12 cellular contexts compared by ENCODE assay signal in the genomic region with DNA sequence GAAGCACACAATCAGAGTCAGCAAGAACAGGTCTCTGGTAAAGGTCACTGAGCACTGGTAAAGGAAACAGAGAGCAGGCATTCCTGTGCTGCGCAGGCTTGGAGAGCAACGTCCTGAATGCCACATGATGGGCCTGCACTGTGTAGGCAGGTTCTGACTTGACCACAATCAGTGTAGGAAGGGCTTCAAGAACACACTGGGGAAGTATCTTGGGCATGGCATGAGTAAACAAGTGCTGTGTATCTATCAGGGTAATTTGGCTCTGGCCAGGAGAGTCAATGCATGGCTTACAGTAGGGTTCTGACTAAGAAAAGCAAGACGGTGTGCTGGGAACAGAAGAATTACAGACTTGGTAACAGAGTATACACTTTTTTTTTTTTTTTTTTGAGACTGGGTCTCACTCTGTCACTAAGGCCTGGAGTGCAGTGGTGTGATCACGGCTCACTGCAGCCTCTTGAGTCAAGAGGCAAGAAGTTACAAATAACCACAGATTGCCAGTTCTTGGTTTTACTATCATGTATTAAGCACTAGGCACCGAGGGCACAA. TPM values are rescaled to one million over a fixed set of nuclear protein-coding genes. Genes with fewer than 3 reads are reported as not detected.
DNase-seq lines count a peak whose midpoint lies in the region; ATAC-seq, FAIRE-seq and TF ChIP-seq lines count a peak whose summit lies in the region.
"Had no signal": no experiment of that assay in that cellular context is flagged by ENCODE, and none has a peak within 500 bp of the region (broad histone marks: within the 10 kb centered on the region; RNA-seq: fewer than 3 reads in every experiment).

No MANE protein-coding gene starts in this region.

- H3K9me3 Mint-ChIP-seq in activated naive CD8-positive, alpha-beta T cell (ENCODE audit: low read depth): no peaks in the 10 kb centered on the region

- in situ Hi-C loops in HepG2 (cut with HindIII; ENCODE audit: extremely low pct_ligation_motif_present, low pct_unique_long_range_greater_than_20kb): no loop called here

- H3K4me2 ChIP-seq in HepG2 (ENCODE audit: low read depth, low read length): no peak overlapping the region

- intact Hi-C loops in HepG2 (cut with micrococcal nuclease; ENCODE audit: unreplicated experiment): no loop called here
- intact Hi-C loops in lower lobe of right lung (cut with DNase I): no loop called here

- TF ChIP-seq POLR2A in HepG2 (IDR thresholded peaks at IDR 0.05; ENCODE audit: insufficient read depth in 1 of 2, low read depth in 2 of 2, low read length in 2 of 2): no peak

- H3K4me3 ChIP-seq in liver (ENCODE audit: low read depth in 1 of 3, low read length in 3 of 3) (no peak overlapping the region), HepG2 (replicated peaks in 1 of 3; ENCODE audit: insufficient read depth in 1 of 3, low read depth in 2 of 3, low read length in 3 of 3) (no peak overlapping the region), lower lobe of right lung (no peak overlapping the region), urinary bladder (ENCODE audit: low read depth, low read length) (no peak overlapping the region), MG63 (no peak overlapping the region)

- no peak for TF ChIP-seq EP300 in HepG2 (IDR thresholded peaks at IDR 0.05; ENCODE audit: low read depth in 2 of 2, low read length in 2 of 2)
- TF ChIP-seq EP300 in HepG2 (CRISPR knock-in tag; IDR thresholded peaks at IDR 0.05; ENCODE audit: borderline replicate concordance): no peak

- H3K36me3 Mint-ChIP-seq in activated naive CD8-positive, alpha-beta T cell: peaks cover 12% of the 10 kb centered on the region

- peak overlapping the region; percentile 98 for H3K27ac Mint-ChIP-seq in activated naive CD8-positive, alpha-beta T cell
- H3K27ac Mint-ChIP-seq: progenitor cell of endocrine pancreas had no signal

- CTCF ChIA-PET in HepG2 (lab: Yijun Ruan, JAX; ENCODE audit: low intra/inter-chr PET ratio, low total read pairs): no interaction called here

- no peaks in the 10 kb centered on the region for H4K20me1 ChIP-seq in HepG2 (ENCODE audit: insufficient read depth, low read length)

- peak overlapping the region; percentile 15 to 19 for H3K27ac ChIP-seq in liver (ENCODE audit: low read depth in 1 of 2, low read length in 2 of 2)
- no peak overlapping the region for H3K27ac ChIP-seq in HepG2 (ENCODE audit: extremely low read length, insufficient read depth, low read length)
- peak overlapping the region; percentile 38 for H3K27ac ChIP-seq in lower lobe of right lung
- peak overlapping the region; percentile 33 for H3K27ac ChIP-seq in urinary bladder (ENCODE audit: low read depth)
- H3K27ac ChIP-seq: C4-2B had no signal

- no peaks in the 10 kb centered on the region for H3K79me2 ChIP-seq in HepG2 (ENCODE audit: insufficient read depth, low read length)

- WGBS in liver: 72% methylated on average over 5 of the region's 5 CpGs
- 96% methylated on average over 5 of the region's 5 CpGs for WGBS in HepG2 (ENCODE audit: low lambda C conversion rate)
- 80% methylated on average over 5 of the region's 5 CpGs for WGBS in urinary bladder

- H3K4me1 Mint-ChIP-seq in activated naive CD8-positive, alpha-beta T cell (ENCODE audit: low read depth): peaks cover 97% of the 10 kb centered on the region

- DNase-seq in HepG2 (ENCODE audit: low spot score) (no peak), lower lobe of right lung (peak; percentile 59), AML-193 (lab: John Stamatoyannopoulos, UW) (no peak), MG63 (no peak)

- no peaks in the 10 kb centered on the region for H3K27me3 ChIP-seq in liver (ENCODE audit: control insufficient read depth in 4 of 4, insufficient read depth in 4 of 4, low read length in 3 of 4)
- H3K27me3 ChIP-seq in HepG2 (ENCODE audit: control insufficient read depth in 1 of 2, insufficient read depth in 2 of 2, low read length in 2 of 2): no peaks in the 10 kb centered on the region
- no peaks in the 10 kb centered on the region for H3K27me3 ChIP-seq in lower lobe of right lung (ENCODE audit: low read depth)
- H3K27me3 ChIP-seq in MG63: no peaks in the 10 kb centered on the region

- H3K9me3 ChIP-seq in liver (ENCODE audit: control insufficient read depth in 4 of 4, low read length in 3 of 4) (no peaks in the 10 kb centered on the region), HepG2 (ENCODE audit: low read length) (no peaks in the 10 kb centered on the region), lower lobe of right lung (no peaks in the 10 kb centered on the region), MG63 (no peaks in the 10 kb centered on the region)

- peak overlapping the region; percentile 53 for H3K4me3 Mint-ChIP-seq in activated naive CD8-positive, alpha-beta T cell

- ATAC-seq in HepG2 (no peak), lower lobe of right lung (peak; percentile 70 to 75), HG02623 (IDR thresholded peaks at IDR 0.05; ENCODE audit: unreplicated experiment) (no peak)

- POLR2A ChIA-PET in HepG2 (lab: Yijun Ruan, JAX): no interaction called here

- no TSS peak for BruUV-seq in HepG2 (replicated peaks; lab: Mats Ljungman, UMichigan)

- TF ChIP-seq RAD21 in liver (IDR thresholded peaks at IDR 0.05): no peak
- TF ChIP-seq RAD21 in HepG2 (CRISPR knock-in tag; IDR thresholded peaks at IDR 0.05): no peak

- TF ChIP-seq CTCF in liver (IDR thresholded peaks at IDR 0.05; ENCODE audit: low read depth, low read length, missing input control): no peak
- TF ChIP-seq CTCF in HepG2 (CRISPR knock-in tag; IDR thresholded peaks at IDR 0.05): no peak
- no peak for TF ChIP-seq CTCF in lower lobe of right lung (IDR thresholded peaks at IDR 0.05)

- H3K36me3 ChIP-seq in liver (ENCODE audit: control insufficient read depth in 4 of 4, insufficient read depth in 3 of 4, low read depth in 1 of 4, low read length in 3 of 4) (peaks cover 1 to 40% (median 16%) of the 10 kb centered on the region in 4 donors), HepG2 (replicated peaks in 1 of 2; ENCODE audit: control insufficient read depth in 1 of 2, insufficient read depth in 2 of 2, low read length in 2 of 2) (peaks cover 3 to 18% of the 10 kb centered on the region in 2 experiments; a peak in 3 of 5 replicates), lower lobe of right lung (peaks cover 47% of the 10 kb centered on the region), urinary bladder (ENCODE audit: insufficient read depth) (peaks cover 5% of the 10 kb centered on the region), MG63 (peaks cover 34% of the 10 kb centered on the region)

- H3K9ac ChIP-seq in liver (ENCODE audit: low read depth in 1 of 2, low read length in 2 of 2) (no peak overlapping the region), HepG2 (ENCODE audit: insufficient read depth, low read depth, low read length) (no peak overlapping the region)

- no peaks in the 10 kb centered on the region for H3K27me3 Mint-ChIP-seq in activated naive CD8-positive, alpha-beta T cell

- H3K4me1 ChIP-seq in liver (ENCODE audit: control insufficient read depth in 4 of 4, insufficient read depth in 4 of 4, low read length in 3 of 4) (peaks cover 7 to 30% (median 8%) of the 10 kb centered on the region in 4 donors), HepG2 (ENCODE audit: insufficient read depth, low read length) (peaks cover 19% of the 10 kb centered on the region), lower lobe of right lung (peaks cover 81% of the 10 kb centered on the region), urinary bladder (ENCODE audit: insufficient read depth) (peaks cover 11% of the 10 kb centered on the region)

- no peak overlapping the region for H2AFZ ChIP-seq in HepG2 (ENCODE audit: low read length)

- FAIRE-seq in HepG2 (lab: Jason Lieb, UNC): no peak
- FAIRE-seq: GM18507 had no signal

RNA-seq across cellular contexts. Expression of a gene that starts 30.6 kb away (rescaled TPM):
- total RNA-seq in liver (100 to 1,000 TPM in 1 of 2 donors, 1 to 10 TPM in 1; 8.4 to 119 TPM), HepG2 (2016; rRNA removed; fragmentation: Illumina TruSeq; extraction: Trizol) (7.9 and 10.1 TPM in 2 replicates), lower lobe of right lung (69.8 TPM), urinary bladder (55.0 TPM)
- polyA plus RNA-seq in liver (10 to 100 TPM; 18.7 to 25.2 TPM), HepG2 (2011; rRNA removed) (14.4 and 18.8 TPM in 2 replicates), urinary bladder (31.6 TPM)
- 4.1 and 5.1 TPM in 2 replicates for total RNA-seq in HepG2 (2016; cell fraction: cytosol; rRNA removed; fragmentation: Illumina TruSeq; extraction: Trizol; ENCODE audit: low read depth)
- 7.4 and 10.4 TPM in 2 replicates for total RNA-seq in HepG2 (2016; cell fraction: insoluble cytoplasmic fraction; rRNA removed; fragmentation: Illumina TruSeq; extraction: Trizol)
- total RNA-seq in HepG2 (2016; cell fraction: membrane; rRNA removed; fragmentation: Illumina TruSeq; extraction: Trizol): 4.5 and 5.3 TPM in 2 replicates
- total RNA-seq in HepG2 (2016; cell fraction: nucleus; rRNA removed; fragmentation: Illumina TruSeq; extraction: Trizol): 12.1 and 12.6 TPM in 2 replicates
- polyA plus RNA-seq in HepG2 (2011; cell fraction: cytosol; rRNA removed): 8.9 and 11.2 TPM in 2 replicates
- 36.0 and 41.0 TPM in 2 replicates for polyA plus RNA-seq in HepG2 (2011; cell fraction: nucleus; rRNA removed)
- 7.6 and 13.3 TPM in 2 replicates for polyA plus RNA-seq in HepG2 (2012)
- polyA plus RNA-seq in HepG2 (2016; cell fraction: cytosol; fragmentation: Illumina TruSeq; extraction: Trizol; ENCODE audit: low read depth): 0.70 and 0.78 TPM in 2 replicates
- polyA plus RNA-seq in HepG2 (2016; cell fraction: insoluble cytoplasmic fraction; fragmentation: Illumina TruSeq; extraction: Trizol; ENCODE audit: low read depth): 5.9 and 9.0 TPM in 2 replicates
- polyA plus RNA-seq in HepG2 (2016; cell fraction: membrane; fragmentation: Illumina TruSeq; extraction: Trizol; ENCODE audit: low read depth): 1.7 and 1.9 TPM in 2 replicates
- polyA plus RNA-seq in HepG2 (2016; cell fraction: nucleus; fragmentation: Illumina TruSeq; extraction: Trizol; ENCODE audit: insufficient read depth, low read depth): 16.5 and 18.2 TPM in 2 replicates
- 27.1 and 31.4 TPM in 2 replicates for polyA minus RNA-seq in HepG2 (2011; rRNA and poly(A)+ RNA removed; ENCODE audit: low replicate concordance)
- polyA minus RNA-seq in HepG2 (2011; cell fraction: cytosol; rRNA and poly(A)+ RNA removed): 8.7 and 10.4 TPM in 2 replicates
- polyA minus RNA-seq in HepG2 (2011; cell fraction: nucleus; rRNA and poly(A)+ RNA removed): 28.2 and 32.3 TPM in 2 replicates
- 30.6 and 31.4 TPM in 2 replicates for total RNA-seq in MG63 (2014; rRNA removed; shearing (Covaris generic); ENCODE audit: low replicate concordance)

RNA-seq across cellular contexts. Expression of a gene that starts 45.5 kb away (rescaled TPM):
- total RNA-seq in liver (not detected), HepG2 (2016; rRNA removed; fragmentation: Illumina TruSeq; extraction: Trizol) (not detected in 2 replicates), lower lobe of right lung (not detected), urinary bladder (not detected)
- polyA plus RNA-seq in liver (not detected), HepG2 (2011; rRNA removed) (not detected in 2 replicates), urinary bladder (not detected)
- not detected in 2 replicates for total RNA-seq in HepG2 (2016; cell fraction: cytosol; rRNA removed; fragmentation: Illumina TruSeq; extraction: Trizol; ENCODE audit: low read depth)
- total RNA-seq in HepG2 (2016; cell fraction: insoluble cytoplasmic fraction; rRNA removed; fragmentation: Illumina TruSeq; extraction: Trizol): not detected in 2 replicates
- total RNA-seq in HepG2 (2016; cell fraction: membrane; rRNA removed; fragmentation: Illumina TruSeq; extraction: Trizol): not detected in 2 replicates
- not detected in 2 replicates for total RNA-seq in HepG2 (2016; cell fraction: nucleus; rRNA removed; fragmentation: Illumina TruSeq; extraction: Trizol)
- not detected in 2 replicates for polyA plus RNA-seq in HepG2 (2011; cell fraction: cytosol; rRNA removed)
- polyA plus RNA-seq in HepG2 (2011; cell fraction: nucleus; rRNA removed): not detected in 2 replicates
- 0.05 TPM in 1 of 2 replicates, not detected in the other for polyA plus RNA-seq in HepG2 (2012)
- polyA plus RNA-seq in HepG2 (2016; cell fraction: cytosol; fragmentation: Illumina TruSeq; extraction: Trizol; ENCODE audit: low read depth): not detected in 2 replicates
- not detected in 2 replicates for polyA plus RNA-seq in HepG2 (2016; cell fraction: insoluble cytoplasmic fraction; fragmentation: Illumina TruSeq; extraction: Trizol; ENCODE audit: low read depth)
- polyA plus RNA-seq in HepG2 (2016; cell fraction: membrane; fragmentation: Illumina TruSeq; extraction: Trizol; ENCODE audit: low read depth): not detected in 2 replicates
- not detected in 2 replicates for polyA plus RNA-seq in HepG2 (2016; cell fraction: nucleus; fragmentation: Illumina TruSeq; extraction: Trizol; ENCODE audit: insufficient read depth, low read depth)
- polyA minus RNA-seq in HepG2 (2011; rRNA and poly(A)+ RNA removed; ENCODE audit: low replicate concordance): not detected in 2 replicates
- not detected in 2 replicates for polyA minus RNA-seq in HepG2 (2011; cell fraction: cytosol; rRNA and poly(A)+ RNA removed)
- polyA minus RNA-seq in HepG2 (2011; cell fraction: nucleus; rRNA and poly(A)+ RNA removed): not detected in 2 replicates
- total RNA-seq in MG63 (2014; rRNA removed; shearing (Covaris generic); ENCODE audit: low replicate concordance): not detected in 2 replicates
- total RNA-seq: M059J, progenitor cell of endocrine pancreas had no signal

Comparison
In these comparisons a context has a peak if more than half of its experiments do, and no peak if none do; other contexts are left out.
1. ATAC-seq: peak in lower lobe of right lung (2 of 2); none in HepG2 (single experiment) and HG02623 (single experiment).